ENCODE assay signal across 9 cellular contexts in genomic region chr2:157257312-157258252, GRCh38.
DNase-seq lines count a peak whose midpoint lies in the region; ATAC-seq and TF ChIP-seq lines count a peak whose summit lies in the region.
"Had no signal": no experiment of that assay in that cellular context is flagged by ENCODE, and none has a peak within 500 bp of the region (broad histone marks: within the 10 kb centered on the region; RNA-seq: fewer than 3 reads in every experiment).

A gene with protein sequence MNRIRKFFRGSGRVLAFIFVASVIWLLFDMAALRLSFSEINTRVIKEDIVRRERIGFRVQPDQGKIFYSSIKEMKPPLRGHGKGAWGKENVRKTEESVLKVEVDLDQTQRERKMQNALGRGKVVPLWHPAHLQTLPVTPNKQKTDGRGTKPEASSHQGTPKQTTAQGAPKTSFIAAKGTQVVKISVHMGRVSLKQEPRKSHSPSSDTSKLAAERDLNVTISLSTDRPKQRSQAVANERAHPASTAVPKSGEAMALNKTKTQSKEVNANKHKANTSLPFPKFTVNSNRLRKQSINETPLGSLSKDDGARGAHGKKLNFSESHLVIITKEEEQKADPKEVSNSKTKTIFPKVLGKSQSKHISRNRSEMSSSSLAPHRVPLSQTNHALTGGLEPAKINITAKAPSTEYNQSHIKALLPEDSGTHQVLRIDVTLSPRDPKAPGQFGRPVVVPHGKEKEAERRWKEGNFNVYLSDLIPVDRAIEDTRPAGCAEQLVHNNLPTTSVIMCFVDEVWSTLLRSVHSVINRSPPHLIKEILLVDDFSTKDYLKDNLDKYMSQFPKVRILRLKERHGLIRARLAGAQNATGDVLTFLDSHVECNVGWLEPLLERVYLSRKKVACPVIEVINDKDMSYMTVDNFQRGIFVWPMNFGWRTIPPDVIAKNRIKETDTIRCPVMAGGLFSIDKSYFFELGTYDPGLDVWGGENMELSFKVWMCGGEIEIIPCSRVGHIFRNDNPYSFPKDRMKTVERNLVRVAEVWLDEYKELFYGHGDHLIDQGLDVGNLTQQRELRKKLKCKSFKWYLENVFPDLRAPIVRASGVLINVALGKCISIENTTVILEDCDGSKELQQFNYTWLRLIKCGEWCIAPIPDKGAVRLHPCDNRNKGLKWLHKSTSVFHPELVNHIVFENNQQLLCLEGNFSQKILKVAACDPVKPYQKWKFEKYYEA (plus strand): TSS chr2:157257705. CDS start chr2:157258083, 378 bp downstream.

- H3K4me3 ChIP-seq in astrocyte of the spinal cord (ENCODE audit: low read depth, low read length) (peak within 1 kb of the TSS; percentile 48), subcutaneous abdominal adipose tissue (ENCODE audit: low read depth in 1 of 5, low read length in 5 of 5) (peak within 1 kb of the TSS; percentile 31 to 66 (median 38))

- H3K9ac ChIP-seq in subcutaneous abdominal adipose tissue (ENCODE audit: low read length in 5 of 5) = peak within 1 kb of the TSS in 1 of 5 donors; percentile 21

- peaks cover 0 to 13% (median 10%) of the 10 kb centered on the region in 5 donors for H3K4me1 ChIP-seq in subcutaneous abdominal adipose tissue (ENCODE audit: control insufficient read depth in 5 of 5, insufficient read depth in 5 of 5, low read length in 5 of 5)

- no peak for ATAC-seq in HG03521 (IDR thresholded peaks at IDR 0.05; ENCODE audit: unreplicated experiment)
- ATAC-seq in GM21528 (IDR thresholded peaks at IDR 0.05; ENCODE audit: low FRiP score, unreplicated experiment) = no peak

- in situ Hi-C loops in astrocyte of the spinal cord (cut with HindIII; ENCODE audit: low sequenced_read_pairs) = no loop called here

- DNase-seq in DMS153 treated with DMSO at 0.1 percent for 48 hours (lab: John Stamatoyannopoulos, UW; ENCODE audit: unreplicated experiment) (peak; percentile 19), DMS153 (lab: John Stamatoyannopoulos, UW) (no peak), astrocyte of the spinal cord (ENCODE audit: low read depth, low spot score) (peak; percentile 72), iris pigment epithelial cell (ENCODE audit: low read depth) (peak; percentile 79), NCI-H1436 treated with DMSO at 0.1 percent for 48 hours (lab: John Stamatoyannopoulos, UW) (no peak)

- H3K27me3 ChIP-seq in subcutaneous abdominal adipose tissue (ENCODE audit: control insufficient read depth in 5 of 5, insufficient read depth in 4 of 5, low read length in 5 of 5) = no peaks in the 10 kb centered on the region

- no peaks in the 10 kb centered on the region for H3K9me3 ChIP-seq in subcutaneous abdominal adipose tissue (ENCODE audit: control insufficient read depth in 5 of 5, low read length in 5 of 5)

- TF ChIP-seq CTCF in astrocyte of the spinal cord (IDR thresholded peaks at IDR 0.05; ENCODE audit: low read depth, low read length) = no peak

- H3K36me3 ChIP-seq in subcutaneous abdominal adipose tissue (ENCODE audit: control insufficient read depth in 5 of 5, insufficient read depth in 5 of 5, low read length in 5 of 5) = no peaks in the 10 kb centered on the region

- no peak within 1 kb of the TSS for H3K27ac ChIP-seq in subcutaneous abdominal adipose tissue (ENCODE audit: low read depth, low read length)
- H3K27ac ChIP-seq: 22Rv1 had no signal

Comparison
In these comparisons a context has a peak if more than half of its experiments do, and no peak if none do; other contexts are left out.
1. DNase-seq: peak in DMS153 treated with DMSO at 0.1 percent for 48 hours (single experiment), astrocyte of the spinal cord (single experiment) and iris pigment epithelial cell (single experiment); none in DMS153 (single experiment) and NCI-H1436 treated with DMSO at 0.1 percent for 48 hours (single experiment).